Comparison of ENCODE assay signal across 5 cellular contexts in genomic region chr3:195622523-195623167, GRCh38. TPM values are rescaled to one million over a fixed set of nuclear protein-coding genes. Genes with fewer than 3 reads are reported as not detected.
"Had no signal": no experiment of that assay in that cellular context is flagged by ENCODE, and none has a peak within 500 bp of the region (broad histone marks: within the 10 kb centered on the region; RNA-seq: fewer than 3 reads in every experiment).

No MANE protein-coding gene starts in this region.

RNA-seq across cellular contexts. Expression of gene APOD, which starts 38.9 kb away (rescaled TPM):
- total RNA-seq: kidney epithelial cell; naive thymus-derived CD8-positive, alpha-beta T cell; progenitor cell of endocrine pancreas; renal cortical epithelial cell had no signal
- polyA plus RNA-seq: immature natural killer cell; naive thymus-derived CD8-positive, alpha-beta T cell had no signal
